ENCODE assay signal across 26 cellular contexts in the genomic region with DNA sequence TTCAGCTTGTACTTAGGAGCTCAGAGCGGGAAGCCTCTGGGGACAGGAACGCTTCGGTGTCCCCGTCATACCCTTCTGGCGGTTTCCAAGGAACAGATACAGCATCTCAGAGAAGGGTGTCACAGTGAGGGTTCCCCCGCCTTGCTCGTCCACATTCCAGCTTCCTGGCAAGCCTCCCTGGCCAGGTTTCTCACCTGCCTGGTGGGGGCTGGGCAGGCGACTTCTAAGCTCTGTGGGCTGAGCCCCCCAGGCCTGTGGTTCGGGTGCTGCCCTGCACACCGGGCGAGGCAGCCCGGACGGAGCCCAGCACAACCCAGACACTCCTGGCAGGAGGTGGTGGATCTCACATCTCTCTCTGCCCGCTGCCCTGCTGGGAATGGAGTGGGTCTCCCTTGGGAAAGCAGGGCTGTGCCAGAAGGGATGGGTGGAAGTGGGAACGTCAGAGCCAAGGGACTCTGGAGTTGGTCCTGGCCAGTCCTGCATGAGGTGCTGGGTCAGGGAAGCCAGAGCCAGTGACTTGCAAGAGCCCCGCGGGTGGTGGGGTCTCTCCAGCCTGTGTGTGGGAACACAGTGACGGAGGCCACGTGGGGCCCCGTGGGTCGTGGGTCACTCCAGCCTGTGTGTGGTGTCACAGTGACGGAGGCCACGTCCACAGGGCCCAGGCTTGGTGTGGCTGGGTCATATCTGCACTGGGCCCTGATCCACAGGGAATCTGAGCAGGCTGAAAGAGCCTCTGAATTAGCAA. TPM values are rescaled to one million over a fixed set of nuclear protein-coding genes. Genes with fewer than 3 reads are reported as not detected.
"Had no signal": no experiment of that assay in that cellular context is flagged by ENCODE, and none has a peak within 500 bp of the region (broad histone marks: within the 10 kb centered on the region; RNA-seq: fewer than 3 reads in every experiment).

No MANE protein-coding gene starts in this region.

- H3K36me3 ChIP-seq: adrenal gland, Peyer's patch, SJCRH30 had no signal

- H3K4me2 ChIP-seq: KMS-11, SK-N-SH had no signal

- H3K27ac ChIP-seq: adrenal gland, KMS-11, Peyer's patch, RWPE1, SJCRH30 had no signal

- H3K4me3 ChIP-seq: adrenal gland, Peyer's patch, SJCRH30 had no signal

- ATAC-seq: activated CD4-positive, CD25-positive, alpha-beta regulatory T cell treated with anti-CD3 and anti-CD28 coated beads, Interleukin-2, amount 50 U/mL, for 24 hours; activated CD8-positive, alpha-beta T cell treated with anti-CD3 and anti-CD28 coated beads for 36 hours had no signal

- DNase-seq: activated CD4-positive, alpha-beta T cell treated with anti-CD3 and anti-CD28 coated beads for 4 hours; activated CD8-positive, alpha-beta memory T cell treated with anti-CD3 and anti-CD28 coated beads, Interleukin-2, amount 50 U/mL, for 48 hours; activated CD8-positive, alpha-beta T cell treated with anti-CD3 and anti-CD28 coated beads for 36 hours; activated naive CD4-positive, alpha-beta T cell treated with anti-CD3 and anti-CD28 coated beads, Interleukin-2, amount 50 U/mL, for 16 hours; activated naive CD8-positive, alpha-beta T cell treated with anti-CD3 and anti-CD28 coated beads, Interleukin-2, amount 10 ng/mL, durations not matched to agents 7 days and 5 days; activated T-cell treated with anti-CD3 and anti-CD28 coated beads, Interleukin-2, amount 50 U/mL, for 1 hour; adrenal gland; anterior cingulate cortex; MM.1S; NCI-H1105; NCI-H1436; NCI-H187; NCI-H2081; NCI-H510A treated with DMSO at 0.1 percent for 48 hours; NCI-H69; NK-92 treated with Interleukin-12 subunit alpha and Interleukin-12 subunit beta, amount 100 ng/mL, for 24 hours; OCI-M1; Peyer's patch; Right ventricle myocardium superior; SJCRH30; SK-N-SH; SW 1271 had no signal

- H3K27me3 ChIP-seq: adrenal gland, Peyer's patch had no signal

- H3K4me1 ChIP-seq: adrenal gland, Peyer's patch, SJCRH30 had no signal

- H3K9me3 ChIP-seq: adrenal gland, Peyer's patch, SJCRH30, SK-N-SH had no signal

RNA-seq across cellular contexts. Expression of gene SMOC2, which starts 47.7 kb away (rescaled TPM):
- total RNA-seq: activated CD8-positive, alpha-beta T cell treated with anti-CD3 and anti-CD28 coated beads for 36 hours; activated naive CD8-positive, alpha-beta T cell treated with anti-CD3 and anti-CD28 coated beads, Interleukin-2, amount 10 ng/mL, durations not matched to agents 7 days and 5 days; SJCRH30; T-helper 1 cell treated with Interleukin-12 subunit alpha and Interleukin-12 subunit beta and Interleukin-4 antibody, amounts not matched to agents 30 ng/mL and 1 ng/mL, for 36 hours had no signal
- polyA plus RNA-seq: SK-N-SH had no signal
